Comparison of ENCODE assay signal across 10 cellular contexts in the genomic region with DNA sequence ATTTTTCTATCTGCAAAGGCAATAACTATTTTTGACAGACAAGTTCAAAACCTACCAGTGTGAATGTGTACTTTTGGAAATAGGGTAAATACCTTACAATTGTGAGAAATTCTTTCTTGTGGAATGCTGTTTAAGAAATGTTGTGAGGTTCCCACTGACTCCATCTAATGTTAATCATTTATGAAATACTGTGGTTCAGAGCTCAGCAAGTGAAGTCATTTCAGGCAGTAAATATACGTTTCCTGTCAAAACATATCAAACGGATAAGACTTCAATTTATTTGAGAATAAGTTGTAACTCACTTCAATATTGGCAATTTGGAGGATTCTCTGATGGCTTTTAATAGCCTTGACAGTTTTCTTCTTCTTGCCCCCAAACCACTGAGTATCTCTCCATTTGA. TPM values are rescaled to one million over a fixed set of nuclear protein-coding genes. Genes with fewer than 3 reads are reported as not detected.
"Had no signal": no experiment of that assay in that cellular context is flagged by ENCODE, and none has a peak within 500 bp of the region (broad histone marks: within the 10 kb centered on the region; RNA-seq: fewer than 3 reads in every experiment).

No MANE protein-coding gene starts in this region.

- DNase-seq: GM23248, GOT3, H7, HFFc6, IMR-90 had no signal

- H3K4me3 Mint-ChIP-seq: HFFc6 had no signal

- H3K4me1 ChIP-seq: HAP-1 had no signal

- H3K27ac Mint-ChIP-seq: HFFc6 had no signal

- H3K9me3 ChIP-seq: HAP-1 had no signal

- H2AFZ ChIP-seq: GM23248 had no signal

- H3K27ac ChIP-seq: GM23248, HL-60 had no signal

- H3K9me3 Mint-ChIP-seq: HFFc6 had no signal

- H3K36me3 ChIP-seq: HAP-1 had no signal

- H3K9ac ChIP-seq: GM23248 had no signal

- H3K4me3 ChIP-seq: GM23248, HAP-1, K562 had no signal

RNA-seq across cellular contexts. Expression of gene TAFA4, which starts 16.4 kb away (rescaled TPM):
- total RNA-seq: GM23248, H4, HFFc6, HT1080, IMR-90, K562 had no signal
- polyA plus RNA-seq: GM23248, IMR-90, K562 had no signal
